ENCODE assay signal across 24 cellular contexts in the genomic region with DNA sequence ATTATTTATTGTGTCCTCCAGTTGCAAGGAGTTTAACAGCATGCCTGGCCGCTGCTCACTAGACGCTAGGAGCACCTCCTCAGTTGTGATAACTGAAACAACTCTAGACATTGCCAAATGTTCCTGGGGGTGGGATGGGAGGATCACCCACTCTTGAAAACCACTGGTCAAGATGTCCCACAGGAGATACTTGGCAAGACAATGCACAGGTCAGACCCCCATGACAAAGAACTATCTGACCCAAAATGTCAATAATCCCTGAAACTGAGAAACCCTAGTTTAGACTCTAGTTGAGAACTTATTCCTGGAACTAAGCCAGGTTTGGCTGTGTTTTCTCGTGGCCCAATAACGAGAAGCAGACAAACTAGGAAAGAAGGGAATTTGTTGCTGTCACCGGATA. TPM values are rescaled to one million over a fixed set of nuclear protein-coding genes. Genes with fewer than 3 reads are reported as not detected.
"Had no signal": no experiment of that assay in that cellular context is flagged by ENCODE, and none has a peak within 500 bp of the region (broad histone marks: within the 10 kb centered on the region; RNA-seq: fewer than 3 reads in every experiment).

No MANE protein-coding gene starts in this region.

- H3K36me3 ChIP-seq: ascending aorta, brain microvascular endothelial cell, esophagus squamous epithelium had no signal

- DNase-seq: activated CD4-positive, alpha-beta memory T cell treated with anti-CD3 and anti-CD28 coated beads, Interleukin-2, amount 10 ng/mL, durations not matched to agents 7 days and 5 days; activated CD4-positive, alpha-beta T cell treated with anti-CD3 and anti-CD28 coated beads for 36 hours; activated CD4-positive, alpha-beta T cell treated with anti-CD3 and anti-CD28 coated beads, Interleukin-2, amount 10 ng/mL, durations not matched to agents 24 days and 14 days; activated CD4-positive, alpha-beta T cell treated with anti-CD3 and anti-CD28 coated beads, Interleukin-2, amount 50 U/mL, for 4 hours; activated CD4-positive, CD25-positive, alpha-beta regulatory T cell; activated CD4-positive, CD25-positive, alpha-beta regulatory T cell treated with anti-CD3 and anti-CD28 coated beads, Interleukin-2, amount 50 U/mL, for 72 hours; activated CD8-positive, alpha-beta memory T cell treated with anti-CD3 and anti-CD28 coated beads, Interleukin-2, amount 50 U/mL, for 48 hours; activated gamma-delta T cell; activated naive CD4-positive, alpha-beta T cell; activated naive CD4-positive, alpha-beta T cell treated with anti-CD3 and anti-CD28 coated beads, Interleukin-2, amount 10 ng/mL, durations not matched to agents 7 days and 5 days; activated naive CD8-positive, alpha-beta T cell treated with anti-CD3 and anti-CD28 coated beads, Interleukin-2, amount 10 ng/mL, durations not matched to agents 7 days and 5 days; activated T-cell treated with anti-CD3 and anti-CD28 coated beads for 4 hours; activated T-cell treated with anti-CD3 and anti-CD28 coated beads, Interleukin-2, amount 50 U/mL, for 24 hours; activated T-cell treated with anti-CD3 and anti-CD28 coated beads, Interleukin-2, amount 50 U/mL, for 72 hours; brain microvascular endothelial cell; caudate nucleus; cortex of kidney; effector CD8-positive, alpha-beta T cell; esophagus squamous epithelium; foreskin fibroblast; T-helper 2 cell had no signal

- H3K4me3 ChIP-seq: ascending aorta, esophagus squamous epithelium had no signal

- H3K9me3 ChIP-seq: ascending aorta, esophagus squamous epithelium had no signal

- H3K27ac ChIP-seq: ascending aorta, brain microvascular endothelial cell, epithelial cell of prostate, esophagus squamous epithelium had no signal

- H3K27me3 ChIP-seq: ascending aorta, brain microvascular endothelial cell, esophagus squamous epithelium had no signal

- H3K4me1 ChIP-seq: ascending aorta had no signal

RNA-seq across cellular contexts. Expression of gene FKBPL, which starts 9.5 kb away (rescaled TPM):
- total RNA-seq: ascending aorta had no signal

RNA-seq across cellular contexts. Expression of gene PRRT1, which starts 12.1 kb away (rescaled TPM):
- total RNA-seq: bronchial epithelial cell had no signal
